ENCODE assay signal across 22 cellular contexts in genomic region chr19:45958763-45959516, GRCh38. TPM values are rescaled to one million over a fixed set of nuclear protein-coding genes. Genes with fewer than 3 reads are reported as not detected.
DNase-seq lines count a peak whose midpoint lies in the region; ATAC-seq, FAIRE-seq and TF ChIP-seq lines count a peak whose summit lies in the region.
"Had no signal": no experiment of that assay in that cellular context is flagged by ENCODE, and none has a peak within 500 bp of the region (broad histone marks: within the 10 kb centered on the region; RNA-seq: fewer than 3 reads in every experiment).

No MANE protein-coding gene starts in this region.

- H3K27me3 Mint-ChIP-seq in activated naive CD8-positive, alpha-beta T cell treated with anti-CD3 and anti-CD28 coated beads, Interleukin-2, amount 50 U/mL, for 24 hours, result peaks cover 51% of the 10 kb centered on the region

- peak; percentile 59 for FAIRE-seq in endothelial cell of umbilical vein (lab: Jason Lieb, UNC)

- no peaks in the 10 kb centered on the region for H4K20me1 ChIP-seq in BLaER1 treated with 17β-estradiol and CSF1 and Interleukin-3, amounts not matched to agents 10 nM and 100 nM
- H4K20me1 ChIP-seq in endothelial cell of umbilical vein (replicated peaks; ENCODE audit: control insufficient read depth, extremely low read depth, insufficient read depth, low read length) (no peaks in the 10 kb centered on the region), osteoblast (ENCODE audit: insufficient read depth, low read length) (no peaks in the 10 kb centered on the region), PC-9 (ENCODE audit: insufficient read depth) (no peaks in the 10 kb centered on the region)

- H3K36me3 Mint-ChIP-seq in activated naive CD8-positive, alpha-beta T cell treated with anti-CD3 and anti-CD28 coated beads, Interleukin-2, amount 50 U/mL, for 24 hours (ENCODE audit: low read depth), result no peaks in the 10 kb centered on the region

- no peaks in the 10 kb centered on the region for H3K27me3 ChIP-seq in BLaER1 treated with 17β-estradiol and CSF1 and Interleukin-3, amounts not matched to agents 10 nM and 100 nM
- H3K27me3 ChIP-seq in SJSA1 (replicated peaks) (peaks cover 14% of the 10 kb centered on the region), endothelial cell of umbilical vein (ENCODE audit: control insufficient read depth in 2 of 2, insufficient read depth in 2 of 2, low read length in 2 of 2) (no peaks in the 10 kb centered on the region), osteoblast (ENCODE audit: insufficient read depth, low read length) (peaks cover 10% of the 10 kb centered on the region), PC-9 (ENCODE audit: insufficient read depth, low read depth) (peaks cover 30% of the 10 kb centered on the region)
- H3K27me3 ChIP-seq: uterus had no signal

- TF ChIP-seq CTCF in endothelial cell of umbilical vein (IDR thresholded peaks at IDR 0.05; ENCODE audit: extremely low read depth in 1 of 2, insufficient read depth in 1 of 2, low read depth in 1 of 2, low read length in 2 of 2), result no peak
- TF ChIP-seq CTCF in osteoblast (IDR thresholded peaks at IDR 0.05; ENCODE audit: extremely low read depth, low read depth, low read length), result no peak
- no peak for TF ChIP-seq CTCF in PC-9 (conservative IDR thresholded peaks at IDR 0.05)

- no peak overlapping the region for H3K4me3 ChIP-seq in BLaER1 treated with 17β-estradiol and CSF1 and Interleukin-3, amounts not matched to agents 10 nM and 100 nM
- H3K4me3 ChIP-seq in SJSA1 (no peak overlapping the region), endothelial cell of umbilical vein (replicated peaks in 1 of 3; ENCODE audit: insufficient read depth in 1 of 3, low read depth in 1 of 3, low read length in 3 of 3) (no peak overlapping the region), osteoblast (ENCODE audit: insufficient read depth, low read length) (no peak overlapping the region), PC-9 (no peak overlapping the region)
- H3K4me3 ChIP-seq: skin epidermis, stomach, uterus had no signal

- H2AFZ ChIP-seq in endothelial cell of umbilical vein (ENCODE audit: low read depth, low read length), result peak overlapping the region; percentile 5
- no peak overlapping the region for H2AFZ ChIP-seq in osteoblast (ENCODE audit: low read length)
- no peak overlapping the region for H2AFZ ChIP-seq in PC-9

- intact Hi-C loops in endothelial cell of umbilical vein (cut with micrococcal nuclease) (no loop called here), PC-9 (cut with micrococcal nuclease; ENCODE audit: unreplicated experiment) (no loop called here)

- H3F3A ChIP-seq in PC-9 (ENCODE audit: insufficient read depth, low read depth), result peaks cover 19% of the 10 kb centered on the region; the same call in 1 of the 2 replicates

- H3K4me1 ChIP-seq in BLaER1 treated with 17β-estradiol and CSF1 and Interleukin-3, amounts not matched to agents 10 nM and 100 nM, result peaks cover 36 to 94% (median 82%) of the 10 kb centered on the region in 10 experiments
- peaks cover 32% of the 10 kb centered on the region for H3K4me1 ChIP-seq in SJSA1 (replicated peaks)
- H3K4me1 ChIP-seq in endothelial cell of umbilical vein (ENCODE audit: control insufficient read depth, extremely low read depth, insufficient read depth, low read length), result peaks cover 36% of the 10 kb centered on the region
- no peaks in the 10 kb centered on the region for H3K4me1 ChIP-seq in osteoblast (ENCODE audit: insufficient read depth, low read length)
- peaks cover 23% of the 10 kb centered on the region for H3K4me1 ChIP-seq in PC-9 (replicated peaks; ENCODE audit: insufficient read depth)
- H3K4me1 ChIP-seq: stomach, uterus had no signal

- H3K79me2 ChIP-seq in endothelial cell of umbilical vein (ENCODE audit: control insufficient read depth, insufficient read depth, low read length) (no peaks in the 10 kb centered on the region), osteoblast (ENCODE audit: insufficient read depth, low read length) (no peaks in the 10 kb centered on the region), PC-9 (ENCODE audit: low read depth) (no peaks in the 10 kb centered on the region)

- POLR2A ChIA-PET in endothelial cell of umbilical vein (lab: Charles Lee) (no interaction called here), PC-9 (lab: Charles Lee; ENCODE audit: unreplicated experiment) (no interaction called here)

- H3K4me1 Mint-ChIP-seq in activated naive CD8-positive, alpha-beta T cell treated with anti-CD3 and anti-CD28 coated beads, Interleukin-2, amount 50 U/mL, for 24 hours, result no peaks in the 10 kb centered on the region

- peak overlapping the region in 9 of 11 experiments; percentile 4 to 75 (median 26); a peak in 8 of 22 replicates for H3K4me2 ChIP-seq in BLaER1 treated with 17β-estradiol and CSF1 and Interleukin-3, amounts not matched to agents 10 nM and 100 nM
- H3K4me2 ChIP-seq in endothelial cell of umbilical vein (ENCODE audit: insufficient read depth, low read length) (no peak overlapping the region), osteoblast (ENCODE audit: insufficient read depth, low read length) (no peak overlapping the region), PC-9 (no peak overlapping the region)

- H3K9me3 ChIP-seq in BLaER1 treated with 17β-estradiol and CSF1 and Interleukin-3, amounts not matched to agents 10 nM and 100 nM (replicated peaks in 1 of 11), result peaks cover 0 to 11% (median 0%) of the 10 kb centered on the region in 11 experiments; a peak in 5 of 22 replicates
- H3K9me3 ChIP-seq in SJSA1 (replicated peaks) (no peaks in the 10 kb centered on the region), endothelial cell of umbilical vein (replicated peaks; ENCODE audit: control insufficient read depth, insufficient read depth, low read length) (no peaks in the 10 kb centered on the region), osteoblast (ENCODE audit: low read depth, low read length) (no peaks in the 10 kb centered on the region), PC-9 (ENCODE audit: insufficient read depth, low read depth) (no peaks in the 10 kb centered on the region)
- H3K9me3 ChIP-seq: stomach, uterus had no signal

- no TSS peak for BruUV-seq in endothelial cell of umbilical vein (replicated peaks; lab: Mats Ljungman, UMichigan)
- no TSS peak for BruUV-seq in PC-9 (replicated peaks; lab: Mats Ljungman, UMichigan)

- TF ChIP-seq POLR2A in endothelial cell of umbilical vein (IDR thresholded peaks at IDR 0.05; ENCODE audit: low read depth, low read length), result no peak

- no peaks in the 10 kb centered on the region for H3K36me3 ChIP-seq in BLaER1 treated with 17β-estradiol and CSF1 and Interleukin-3, amounts not matched to agents 10 nM and 100 nM
- H3K36me3 ChIP-seq in SJSA1, result no peaks in the 10 kb centered on the region
- peaks cover 0 to 8% of the 10 kb centered on the region in 2 experiments for H3K36me3 ChIP-seq in endothelial cell of umbilical vein (ENCODE audit: control insufficient read depth in 2 of 2, extremely low read depth in 1 of 2, insufficient read depth in 2 of 2, low read length in 2 of 2)
- H3K36me3 ChIP-seq in osteoblast (ENCODE audit: insufficient read depth, low read length), result no peaks in the 10 kb centered on the region
- H3K36me3 ChIP-seq in PC-9 (ENCODE audit: low read depth), result no peaks in the 10 kb centered on the region
- H3K36me3 ChIP-seq: stomach, uterus had no signal

- DNase-seq in SJSA1 (ENCODE audit: low read depth in 1 of 2, low spot score in 2 of 2) (peak; percentile 34 to 62), endothelial cell of umbilical vein (ENCODE audit: low read depth, low spot score) (no peak), osteoblast (ENCODE audit: insufficient read length, low spot score, missing footprints) (peak; percentile 52), PC-9 (no peak)
- no peak for DNase-seq in activated naive CD8-positive, alpha-beta T cell treated with anti-CD3 and anti-CD28 coated beads, Interleukin-2, amount 50 U/mL, for 24 hours
- DNase-seq: activated CD4-positive, alpha-beta T cell treated with anti-CD3 and anti-CD28 coated beads, Interleukin-2, amount 50 U/mL, for 4 hours; activated gamma-delta T cell; effector memory CD8-positive, alpha-beta T cell; KBM-7; naive thymus-derived CD8-positive, alpha-beta T cell; NCI-H510A; SHP77; stimulated activated CD4-positive, alpha-beta T cell treated with anti-CD3 and anti-CD28 coated beads, Interleukin-2, amount 100 ng/mL, for 48 hours; stomach; uterus had no signal

- CTCF ChIA-PET in endothelial cell of umbilical vein (lab: Charles Lee), result interaction anchor here (1.0 to 1.3 kb wide), 2 partner anchors 14 to 58 kb away, joined by 3 read pairs; no protein-coding TSS in a partner anchor
- CTCF ChIA-PET in PC-9 (lab: Charles Lee), result interaction anchor here (0.6 kb wide), 1 partner anchor 14 kb away, joined by 6 read pairs; no protein-coding TSS in a partner anchor

- dilution Hi-C loops in endothelial cell of umbilical vein (cut with MboI; ENCODE audit: extremely low pct_ligation_motif_present, low sequenced_read_pairs), result no loop called here

- no peaks in the 10 kb centered on the region for H3K9me3 Mint-ChIP-seq in activated naive CD8-positive, alpha-beta T cell treated with anti-CD3 and anti-CD28 coated beads, Interleukin-2, amount 50 U/mL, for 24 hours
- H3K9me3 Mint-ChIP-seq: effector memory CD8-positive, alpha-beta T cell had no signal

- no peak overlapping the region for H3K27ac ChIP-seq in BLaER1 treated with 17β-estradiol and CSF1 and Interleukin-3, amounts not matched to agents 10 nM and 100 nM
- no peak overlapping the region for H3K27ac ChIP-seq in SJSA1
- peak overlapping the region; percentile 19 for H3K27ac ChIP-seq in endothelial cell of umbilical vein (ENCODE audit: insufficient read depth, low read depth, low read length)
- no peak overlapping the region for H3K27ac ChIP-seq in osteoblast (ENCODE audit: low read depth, low read length)
- no peak overlapping the region for H3K27ac ChIP-seq in PC-9
- H3K27ac ChIP-seq: uterus, VCaP had no signal

- no peak overlapping the region for H3K27ac Mint-ChIP-seq in activated naive CD8-positive, alpha-beta T cell treated with anti-CD3 and anti-CD28 coated beads, Interleukin-2, amount 50 U/mL, for 24 hours
- H3K27ac Mint-ChIP-seq: effector memory CD8-positive, alpha-beta T cell had no signal

- no peaks in the 10 kb centered on the region for H3K9me2 ChIP-seq in PC-9 (ENCODE audit: insufficient read depth)

- H3K4me3 Mint-ChIP-seq in activated naive CD8-positive, alpha-beta T cell treated with anti-CD3 and anti-CD28 coated beads, Interleukin-2, amount 50 U/mL, for 24 hours, result no peak overlapping the region
- H3K4me3 Mint-ChIP-seq: effector memory CD8-positive, alpha-beta T cell; naive thymus-derived CD8-positive, alpha-beta T cell had no signal

- ATAC-seq in HG02981 (IDR thresholded peaks at IDR 0.05; ENCODE audit: unreplicated experiment) (no peak), GM19397 (IDR thresholded peaks at IDR 0.05; ENCODE audit: unreplicated experiment) (no peak)
- no peak for ATAC-seq in activated naive CD8-positive, alpha-beta T cell treated with anti-CD3 and anti-CD28 coated beads, Interleukin-2, amount 50 U/mL, for 24 hours
- ATAC-seq: effector memory CD8-positive, alpha-beta T cell; naive thymus-derived CD8-positive, alpha-beta T cell had no signal

- H3K9me1 ChIP-seq in endothelial cell of umbilical vein (replicated peaks; ENCODE audit: control insufficient read depth, extremely low read depth, insufficient read depth, low read length), result no peaks in the 10 kb centered on the region

- no peak overlapping the region for H3K9ac ChIP-seq in BLaER1 treated with 17β-estradiol and CSF1 and Interleukin-3, amounts not matched to agents 10 nM and 100 nM
- no peak overlapping the region for H3K9ac ChIP-seq in endothelial cell of umbilical vein (replicated peaks; ENCODE audit: extremely low read depth, insufficient read depth, low read length)

RNA-seq across cellular contexts. Expression of gene NOVA2, which starts 14.7 kb away (rescaled TPM):
- total RNA-seq in SJSA1 (2014; rRNA removed; shearing (Covaris generic)), result not detected in 2 replicates
- 34.2 and 35.2 TPM in 2 replicates for total RNA-seq in endothelial cell of umbilical vein
- 4.2 and 5.6 TPM in 2 replicates for polyA plus RNA-seq in endothelial cell of umbilical vein
- 6.6 and 7.5 TPM in 2 replicates for polyA plus RNA-seq in endothelial cell of umbilical vein (2011; cell fraction: cytosol; rRNA removed)
- 9.8 and 12.1 TPM in 2 replicates for polyA plus RNA-seq in endothelial cell of umbilical vein (2011; cell fraction: nucleus; rRNA removed)
- 8.7 and 10.4 TPM in 2 replicates for polyA plus RNA-seq in endothelial cell of umbilical vein (2012)
- 13.0 and 16.1 TPM in 2 replicates for polyA minus RNA-seq in endothelial cell of umbilical vein
- not detected for polyA minus RNA-seq in endothelial cell of umbilical vein (2011; cell fraction: cytosol; rRNA and poly(A)+ RNA removed)
- polyA minus RNA-seq in endothelial cell of umbilical vein (2011; cell fraction: nucleus; rRNA and poly(A)+ RNA removed), result 8.9 and 9.0 TPM in 2 replicates
- not detected in 2 replicates for total RNA-seq in osteoblast
- not detected in 2 replicates for total RNA-seq in PC-9 (2021)
- total RNA-seq: naive thymus-derived CD8-positive, alpha-beta T cell had no signal
- polyA plus RNA-seq: naive thymus-derived CD8-positive, alpha-beta T cell had no signal

RNA-seq across cellular contexts. Expression of gene CCDC61, which starts 36.3 kb away (rescaled TPM):
- 4.3 and 7.4 TPM in 2 replicates for total RNA-seq in SJSA1 (2014; rRNA removed; shearing (Covaris generic))
- total RNA-seq in endothelial cell of umbilical vein (14.8 and 20.1 TPM in 2 replicates), osteoblast (3.6 and 5.9 TPM in 2 replicates), PC-9 (2021) (22.8 and 24.8 TPM in 2 replicates)
- 9.6 and 10.3 TPM in 2 replicates for polyA plus RNA-seq in endothelial cell of umbilical vein
- 6.7 and 8.7 TPM in 2 replicates for polyA plus RNA-seq in endothelial cell of umbilical vein (2011; cell fraction: cytosol; rRNA removed)
- polyA plus RNA-seq in endothelial cell of umbilical vein (2011; cell fraction: nucleus; rRNA removed), result 19.2 and 22.3 TPM in 2 replicates
- 6.3 and 12.3 TPM in 2 replicates for polyA plus RNA-seq in endothelial cell of umbilical vein (2012)
- 6.4 and 11.9 TPM in 2 replicates for polyA minus RNA-seq in endothelial cell of umbilical vein
- polyA minus RNA-seq in endothelial cell of umbilical vein (2011; cell fraction: cytosol; rRNA and poly(A)+ RNA removed), result 0.92 TPM
- 7.0 and 18.4 TPM in 2 replicates for polyA minus RNA-seq in endothelial cell of umbilical vein (2011; cell fraction: nucleus; rRNA and poly(A)+ RNA removed)

RNA-seq across cellular contexts. Expression of gene NANOS2, which starts 44.4 kb away (rescaled TPM):
- total RNA-seq in SJSA1 (2014; rRNA removed; shearing (Covaris generic)), result not detected in 2 replicates
- not detected in 2 replicates for total RNA-seq in endothelial cell of umbilical vein
- not detected in 2 replicates for polyA plus RNA-seq in endothelial cell of umbilical vein
- polyA plus RNA-seq in endothelial cell of umbilical vein (2011; cell fraction: cytosol; rRNA removed), result not detected in 2 replicates
- polyA plus RNA-seq in endothelial cell of umbilical vein (2011; cell fraction: nucleus; rRNA removed), result not detected in 2 replicates
- polyA plus RNA-seq in endothelial cell of umbilical vein (2012), result not detected in 2 replicates
- not detected in 2 replicates for polyA minus RNA-seq in endothelial cell of umbilical vein
- not detected for polyA minus RNA-seq in endothelial cell of umbilical vein (2011; cell fraction: cytosol; rRNA and poly(A)+ RNA removed)
- not detected in 2 replicates for polyA minus RNA-seq in endothelial cell of umbilical vein (2011; cell fraction: nucleus; rRNA and poly(A)+ RNA removed)
- not detected in 2 replicates for total RNA-seq in osteoblast
- total RNA-seq in PC-9 (2021), result not detected in 2 replicates
- total RNA-seq: mesenteric fat pad; naive thymus-derived CD8-positive, alpha-beta T cell; stomach; T-helper 1 cell treated with Interleukin-12 subunit alpha and Interleukin-12 subunit beta and Interleukin-4 antibody, amounts not matched to agents 30 ng/mL and 1 ng/mL, for 36 hours; uterus had no signal
- polyA plus RNA-seq: naive thymus-derived CD8-positive, alpha-beta T cell; stomach had no signal

RNA-seq across cellular contexts. Expression of gene MYPOP, which starts 56.5 kb away (rescaled TPM):
- 1.3 and 1.4 TPM in 2 replicates for total RNA-seq in SJSA1 (2014; rRNA removed; shearing (Covaris generic))
- total RNA-seq in endothelial cell of umbilical vein (9.0 and 9.6 TPM in 2 replicates), osteoblast (2.1 and 3.3 TPM in 2 replicates), PC-9 (2021) (13.6 TPM in 2 replicates)
- 3.9 TPM in 2 replicates for polyA plus RNA-seq in endothelial cell of umbilical vein
- polyA plus RNA-seq in endothelial cell of umbilical vein (2011; cell fraction: cytosol; rRNA removed), result 2.0 and 2.8 TPM in 2 replicates
- polyA plus RNA-seq in endothelial cell of umbilical vein (2011; cell fraction: nucleus; rRNA removed), result 2.8 and 3.5 TPM in 2 replicates
- 6.0 and 7.5 TPM in 2 replicates for polyA plus RNA-seq in endothelial cell of umbilical vein (2012)
- polyA minus RNA-seq in endothelial cell of umbilical vein, result 1.1 and 1.2 TPM in 2 replicates
- 2.0 TPM for polyA minus RNA-seq in endothelial cell of umbilical vein (2011; cell fraction: cytosol; rRNA and poly(A)+ RNA removed)
- 0.72 and 1.3 TPM in 2 replicates for polyA minus RNA-seq in endothelial cell of umbilical vein (2011; cell fraction: nucleus; rRNA and poly(A)+ RNA removed)

Comparison
In these comparisons a context has a peak if more than half of its experiments do, and no peak if none do; other contexts are left out.
1. H3K4me2 ChIP-seq: peak in BLaER1 treated with 17β-estradiol and CSF1 and Interleukin-3, amounts not matched to agents 10 nM and 100 nM (9 of 11); none in endothelial cell of umbilical vein (single experiment), osteoblast (single experiment) and PC-9 (single experiment).
2. DNase-seq: peak in SJSA1 (2 of 2) and osteoblast (single experiment); none in endothelial cell of umbilical vein (single experiment), activated naive CD8-positive, alpha-beta T cell treated with anti-CD3 and anti-CD28 coated beads, Interleukin-2, amount 50 U/mL, for 24 hours (single experiment) and PC-9 (0 of 2).
3. RNA of gene NOVA2, which starts 14.7 kb away (total RNA-seq): 34.2 to 35.2 TPM in endothelial cell of umbilical vein; not detected in PC-9, not detected in SJSA1 and not detected in osteoblast; every median in the first group is over 10 times any median in the second.